8 cellular contexts compared by ENCODE assay signal in genomic region chr1:70353038-70353437, GRCh38. TPM values are rescaled to one million over a fixed set of nuclear protein-coding genes. Genes with fewer than 3 reads are reported as not detected.
DNase-seq lines count a peak whose midpoint lies in the region; ATAC-seq and TF ChIP-seq lines count a peak whose summit lies in the region.

No MANE protein-coding gene starts in this region.

- CTCF ChIA-PET in T-cell (lab: Charles Lee): interaction anchor here in 1 of 2 donors (3.4 kb wide), 1 partner anchor 57 kb away, joined by 29 read pairs; the partner anchor contains the start of gene CTH

- no peak for DNase-seq in T-cell
- DNase-seq in fibroblast of villous mesenchyme (ENCODE audit: low read depth): no peak
- no peak for DNase-seq in gastrocnemius medialis
- DNase-seq in GM19238 (ENCODE audit: insufficient read length, low spot score): no peak
- no peak for DNase-seq in central memory CD4-positive, alpha-beta T cell

- H3K4me1 ChIP-seq in gastrocnemius medialis: peaks cover 39 to 40% of the 10 kb centered on the region in 2 donors

- no peak for TF ChIP-seq POLR2A in gastrocnemius medialis (IDR thresholded peaks at IDR 0.05)

- ATAC-seq in T-cell (replicated peaks in 1 of 4): no peak
- ATAC-seq in gastrocnemius medialis: no peak
- no peak for ATAC-seq in GM18909 (IDR thresholded peaks at IDR 0.05; ENCODE audit: poor library complexity, unreplicated experiment)
- ATAC-seq in GM18861 (IDR thresholded peaks at IDR 0.05; ENCODE audit: unreplicated experiment): no peak

- H3K4me3 ChIP-seq in GM12875 (ENCODE audit: low read depth, low read length) (peak overlapping the region; percentile 100), fibroblast of villous mesenchyme (ENCODE audit: low read depth, low read length) (peak overlapping the region; percentile 96), gastrocnemius medialis (peak overlapping the region; percentile 85 to 96 (median 92))

- POLR2A ChIA-PET in T-cell (lab: Charles Lee): interaction anchor here (0.6 to 3.3 kb wide), 4 partner anchors 58 to 728 kb away, joined by 3 to 58 read pairs (median 8); partner anchors contain the start of gene CTH (in 2 of the 2)

- no peaks in the 10 kb centered on the region for H3K9me3 Mint-ChIP-seq in T-cell

- H3K9me3 ChIP-seq in gastrocnemius medialis: no peaks in the 10 kb centered on the region

- intact Hi-C loops in gastrocnemius medialis (cut with DNase I; ENCODE audit: low total_unique reads): loop anchor here (5.0 kb wide), 3 partner anchors 131 to 221 kb away; partner anchors contain the start of genes LRRC40 and SRSF11

- H3K27ac Mint-ChIP-seq in T-cell: peak overlapping the region; percentile 94 to 98

- in situ Hi-C loops in gastrocnemius medialis (cut with MboI; ENCODE audit: low sequenced_read_pairs in 4 of 4): no loop called here

- H3K27ac ChIP-seq in gastrocnemius medialis: peak overlapping the region; percentile 93 to 97 (median 96)

- no peaks in the 10 kb centered on the region for H3K27me3 Mint-ChIP-seq in T-cell

- peaks cover 64 to 67% (median 64%) of the 10 kb centered on the region in 3 donors for H3K4me1 Mint-ChIP-seq in T-cell

- peaks cover 8% of the 10 kb centered on the region for H3K36me3 Mint-ChIP-seq in T-cell

- H3K36me3 ChIP-seq in gastrocnemius medialis: no peaks in the 10 kb centered on the region

- no peaks in the 10 kb centered on the region for H3K27me3 ChIP-seq in gastrocnemius medialis

- TF ChIP-seq CTCF in GM12875 (IDR thresholded peaks at IDR 0.05; ENCODE audit: borderline replicate concordance, insufficient read depth, low read depth, low read length) (no peak), fibroblast of villous mesenchyme (IDR thresholded peaks at IDR 0.05; ENCODE audit: insufficient read depth, low read depth, low read length) (no peak), gastrocnemius medialis (IDR thresholded peaks at IDR 0.05 in 4 of 5, conservative IDR thresholded peaks at IDR 0.05 in 1 of 5) (no peak)

- peak overlapping the region; percentile 91 to 96 (median 94) for H3K4me3 Mint-ChIP-seq in T-cell

RNA-seq across cellular contexts. Expression of gene ANKRD13C, which starts 1.5 kb away (rescaled TPM):
- total RNA-seq in T-cell (10 to 100 TPM; 26.3 to 28.7 (median 27.2) TPM), fibroblast of villous mesenchyme (34.5 and 50.1 TPM in 2 replicates), gastrocnemius medialis (10 to 100 TPM in 2 of 4 donors, 1 to 10 TPM in 2; 9.6 to 13.5 (median 11.1) TPM)

RNA-seq across cellular contexts. Expression of gene CTH, which starts 58.0 kb away (rescaled TPM):
- total RNA-seq in T-cell (1 to 10 TPM; 2.0 to 4.5 (median 3.2) TPM), fibroblast of villous mesenchyme (4.2 and 4.7 TPM in 2 replicates), gastrocnemius medialis (1 to 10 TPM; 1.3 to 6.9 (median 2.5) TPM)
